1 cellular context compared by ENCODE assay signal in genomic region chr2:31011565-31011964, GRCh38.
TF ChIP-seq lines count a peak whose summit lies in the region.

No MANE protein-coding gene starts in this region.

TF ChIP-seq in HepG2, 621 proteins besides CTCF, POLR2A, EP300 and RAD21 (continued from another document):
- no peak for TF ChIP-seq AHDC1 (CRISPR knock-in tag; IDR thresholded peaks at IDR 0.05; ENCODE audit: borderline replicate concordance)
- TF ChIP-seq ZSCAN9 (CRISPR knock-in tag; IDR thresholded peaks at IDR 0.05; ENCODE audit: borderline replicate concordance) = no peak
